Comparison of ENCODE assay signal across 16 cellular contexts in genomic region chr10:127024655-127025054, GRCh38.
DNase-seq lines count a peak whose midpoint lies in the region; ATAC-seq and TF ChIP-seq lines count a peak whose summit lies in the region.
"Had no signal": no experiment of that assay in that cellular context is flagged by ENCODE, and none has a peak within 500 bp of the region (broad histone marks: within the 10 kb centered on the region; RNA-seq: fewer than 3 reads in every experiment).

No MANE protein-coding gene starts in this region.

- H3K18ac ChIP-seq in trophoblast cell (ENCODE audit: low read length) = no peak overlapping the region

- no peaks in the 10 kb centered on the region for H3K79me1 ChIP-seq in trophoblast cell (ENCODE audit: low read length)

- H3K9me3 ChIP-seq in esophagus squamous epithelium (no peaks in the 10 kb centered on the region), stomach smooth muscle (ENCODE audit: control insufficient read depth in 2 of 2, low read length in 2 of 2) (no peaks in the 10 kb centered on the region), trophoblast cell (ENCODE audit: insufficient read depth, low read depth, low read length) (peaks cover 2% of the 10 kb centered on the region)
- H3K9me3 ChIP-seq: BE2C had no signal

- no peak overlapping the region for H3K4me3 ChIP-seq in esophagus squamous epithelium
- H3K4me3 ChIP-seq in stomach smooth muscle (ENCODE audit: low read length in 2 of 2) = peak overlapping the region in 1 of 2 donors; percentile 19
- H3K4me3 ChIP-seq in trophoblast cell (ENCODE audit: low read depth, low read length) = no peak overlapping the region

- H3K4me1 ChIP-seq in esophagus squamous epithelium = peaks cover 0 to 5% (median 0%) of the 10 kb centered on the region in 3 donors
- peaks cover 16% of the 10 kb centered on the region for H3K4me1 ChIP-seq in stomach smooth muscle (ENCODE audit: control insufficient read depth, insufficient read depth, low read length)
- H3K4me1 ChIP-seq in trophoblast cell (ENCODE audit: control insufficient read depth in 1 of 2, insufficient read depth in 2 of 2, low read length in 2 of 2) = no peaks in the 10 kb centered on the region
- H3K4me1 ChIP-seq: BE2C had no signal

- no peak overlapping the region for H4K8ac ChIP-seq in trophoblast cell (ENCODE audit: low read depth, low read length)

- no peak for TF ChIP-seq CTCF in esophagus squamous epithelium (IDR thresholded peaks at IDR 0.05)

- WGBS in esophagus squamous epithelium, 2 donors = 73 to 86% methylated on average over 8 of the region's 8 CpGs
- no CpG with 5 or more reads among the region's 8 CpGs for WGBS in trophoblast cell (ENCODE audit: extremely low coverage, insufficient coverage, insufficient read length)

- H3K27ac ChIP-seq in esophagus squamous epithelium (peak overlapping the region in 3 of 4 donors; percentile 10 to 56 (median 36)), stomach smooth muscle (ENCODE audit: low read length) (peak overlapping the region; percentile 67), trophoblast cell (ENCODE audit: low read depth, low read length) (no peak overlapping the region)
- H3K27ac ChIP-seq: KMS-11 had no signal

- no peak overlapping the region for H2BK5ac ChIP-seq in trophoblast cell (ENCODE audit: low read depth, low read length, poor library complexity)

- no peak overlapping the region for H3K14ac ChIP-seq in trophoblast cell (ENCODE audit: low read length)

- H3K9ac ChIP-seq in stomach smooth muscle (ENCODE audit: low read length in 2 of 2) = peak overlapping the region in 1 of 2 donors; percentile 8
- H3K9ac ChIP-seq in trophoblast cell (ENCODE audit: low read length) = no peak overlapping the region
- H3K9ac ChIP-seq: KMS-11 had no signal

- no peak overlapping the region for H3K4me2 ChIP-seq in trophoblast cell (ENCODE audit: low read length)
- H3K4me2 ChIP-seq: KMS-11 had no signal

- no peak overlapping the region for H2AFZ ChIP-seq in trophoblast cell (ENCODE audit: insufficient read depth, low read length, poor library complexity)

- H4K91ac ChIP-seq in trophoblast cell (ENCODE audit: low read depth, low read length) = no peak overlapping the region

- H2BK120ac ChIP-seq in trophoblast cell (ENCODE audit: insufficient read depth, low read length, poor library complexity) = no peak overlapping the region

- H2AK5ac ChIP-seq in trophoblast cell (ENCODE audit: low read length) = no peak overlapping the region

- intact Hi-C loops in esophagus squamous epithelium (cut with DNase I) = no loop called here

- H2BK12ac ChIP-seq in trophoblast cell (ENCODE audit: low read length) = no peak overlapping the region

- no peak overlapping the region for H3K23ac ChIP-seq in trophoblast cell (ENCODE audit: low read length)

- TF ChIP-seq POLR2A in esophagus squamous epithelium (IDR thresholded peaks at IDR 0.05) = no peak

- ATAC-seq in HG02973 (IDR thresholded peaks at IDR 0.05; ENCODE audit: unreplicated experiment) = no peak

- H4K12ac ChIP-seq in trophoblast cell (ENCODE audit: low read depth, low read length) = no peak overlapping the region

- H3K79me2 ChIP-seq in trophoblast cell (ENCODE audit: control insufficient read depth, insufficient read depth, low read length, poor library complexity) = no peaks in the 10 kb centered on the region

- H3K4ac ChIP-seq in trophoblast cell (ENCODE audit: low read depth, low read length) = no peak overlapping the region

- H3K36me3 ChIP-seq in esophagus squamous epithelium = peaks cover 0 to 99% (median 18%) of the 10 kb centered on the region in 3 donors
- H3K36me3 ChIP-seq in stomach smooth muscle (ENCODE audit: control insufficient read depth in 2 of 2, insufficient read depth in 2 of 2, low read length in 2 of 2) = peaks cover 3 to 24% of the 10 kb centered on the region in 2 donors
- peaks cover 44 to 73% of the 10 kb centered on the region in 2 experiments for H3K36me3 ChIP-seq in trophoblast cell (ENCODE audit: control insufficient read depth in 1 of 2, insufficient read depth in 2 of 2, low read length in 2 of 2)
- H3K36me3 ChIP-seq: BE2C had no signal

- H3K27me3 ChIP-seq in esophagus squamous epithelium = no peaks in the 10 kb centered on the region
- no peaks in the 10 kb centered on the region for H3K27me3 ChIP-seq in stomach smooth muscle (ENCODE audit: control insufficient read depth in 1 of 2, insufficient read depth in 2 of 2, low read length in 2 of 2)
- no peaks in the 10 kb centered on the region for H3K27me3 ChIP-seq in trophoblast cell (ENCODE audit: insufficient read depth, low read length)
- H3K27me3 ChIP-seq: BE2C had no signal

- peak; percentile 44 for DNase-seq in GM03348 (ENCODE audit: low spot score)
- no peak for DNase-seq in esophagus squamous epithelium (lab: John Stamatoyannopoulos, UW)
- DNase-seq in medulla oblongata (ENCODE audit: extremely low spot score) = peak; percentile 63
- DNase-seq in trophoblast cell = no peak
- DNase-seq in T1000 (lab: John Stamatoyannopoulos, UW) = no peak
- no peak for DNase-seq in activated naive CD4-positive, alpha-beta T cell treated with Interleukin-2 at 50 U/mL for 16 hours
- DNase-seq: activated CD4-positive, alpha-beta T cell treated with anti-CD3 and anti-CD28 coated beads for 1 hour; activated effector memory CD4-positive, alpha-beta T cell treated with anti-CD3 and anti-CD28 coated beads, Interleukin-2, amount 50 U/mL, for 16 hours; BE2C; GF-D8; H7; NCI-H1092; NCI-H524 treated with DMSO at 0.1 percent for 48 hours had no signal

Comparison
In these comparisons a context has a peak if more than half of its experiments do, and no peak if none do; other contexts are left out.
1. DNase-seq: peak in GM03348 (single experiment) and medulla oblongata (single experiment); none in esophagus squamous epithelium (single experiment), trophoblast cell (0 of 2), T1000 (single experiment) and activated naive CD4-positive, alpha-beta T cell treated with Interleukin-2 at 50 U/mL for 16 hours (single experiment).